8 cellular contexts compared by ENCODE assay signal in the genomic region with DNA sequence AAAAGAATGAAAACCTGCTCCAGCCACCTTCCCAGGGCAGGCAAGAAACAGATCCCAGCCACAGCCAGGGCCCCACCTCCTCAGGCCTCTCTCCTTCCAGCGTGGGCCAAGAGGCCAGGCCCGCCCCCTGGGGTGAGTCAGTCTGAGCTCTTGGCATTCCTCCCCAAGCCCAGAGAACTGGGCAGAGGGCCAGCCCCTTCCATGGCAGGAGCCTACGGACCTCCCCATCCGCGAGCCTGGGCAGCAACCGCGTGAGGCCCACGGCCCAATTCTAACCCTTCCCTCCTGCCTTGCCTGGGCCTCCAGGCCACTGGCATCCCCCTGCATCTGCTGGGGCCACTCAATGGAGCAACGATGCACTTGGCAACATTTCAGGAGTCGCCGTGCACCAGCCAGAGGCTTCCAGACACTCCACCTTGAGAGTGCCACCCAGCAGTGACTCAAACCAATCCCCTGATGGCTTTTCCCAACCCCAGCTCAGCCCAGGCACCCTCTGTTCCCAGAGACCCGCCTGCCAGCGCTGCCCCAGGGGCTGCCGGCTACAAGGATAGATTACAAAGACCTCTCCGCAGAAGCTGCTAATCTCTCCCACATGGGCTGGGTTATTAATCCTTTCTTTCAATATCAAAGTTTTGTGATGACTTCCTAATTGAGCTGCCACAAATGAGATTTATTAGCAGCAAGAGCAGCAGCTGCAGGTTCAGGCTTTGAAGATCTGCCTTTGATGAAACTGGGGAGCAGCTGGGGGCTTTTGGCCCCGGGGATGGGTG.
A peak's percentile ranks its signal among the peaks of the same experiment; 100 is the strongest.
DNase-seq lines count a peak whose midpoint lies in the region; TF ChIP-seq lines count a peak whose summit lies in the region.

No MANE protein-coding gene starts in this region.

- POLR2A ChIA-PET in PC-9 (lab: Charles Lee; ENCODE audit: unreplicated experiment) = interaction anchor here (0.6 to 0.7 kb wide), 7 partner anchors 86 to 954 kb away, joined by 3 to 14 read pairs (median 6); a partner anchor contains a TSS

- H3F3A ChIP-seq in PC-9 (ENCODE audit: insufficient read depth, low read depth) = peaks cover 23% of the 10 kb centered on the region

- peaks cover 26% of the 10 kb centered on the region for H3K4me1 ChIP-seq in PC-9 (replicated peaks; ENCODE audit: insufficient read depth)
- H3K4me1 ChIP-seq in liver (ENCODE audit: control insufficient read depth in 4 of 4, insufficient read depth in 4 of 4, low read length in 3 of 4) = peaks cover 5 to 9% (median 8%) of the 10 kb centered on the region in 4 donors
- peaks cover 24% of the 10 kb centered on the region for H3K4me1 ChIP-seq in stomach smooth muscle (ENCODE audit: control insufficient read depth, insufficient read depth, low read length)

- no TSS peak for BruUV-seq in PC-9 (replicated peaks; lab: Mats Ljungman, UMichigan)

- CTCF ChIA-PET in PC-9 (lab: Charles Lee) = interaction anchor here (0.6 to 1.5 kb wide), 4 partner anchors 29 to 469 kb away, joined by 3 to 4 read pairs (median 3); no protein-coding TSS in a partner anchor

- peak overlapping the region; percentile 52; the same call in 1 of the 2 replicates for H2AFZ ChIP-seq in PC-9

- H3K27me3 ChIP-seq in PC-9 (ENCODE audit: insufficient read depth, low read depth) = no peaks in the 10 kb centered on the region
- H3K27me3 ChIP-seq in liver (ENCODE audit: control insufficient read depth in 4 of 4, insufficient read depth in 4 of 4, low read length in 3 of 4) = no peaks in the 10 kb centered on the region
- H3K27me3 ChIP-seq in stomach smooth muscle (ENCODE audit: control insufficient read depth in 1 of 2, insufficient read depth in 2 of 2, low read length in 2 of 2) = no peaks in the 10 kb centered on the region

- H3K36me3 ChIP-seq in PC-9 (ENCODE audit: low read depth) (peaks cover 15% of the 10 kb centered on the region), liver (ENCODE audit: control insufficient read depth in 4 of 4, insufficient read depth in 3 of 4, low read depth in 1 of 4, low read length in 3 of 4) (peaks cover 1 to 20% (median 5%) of the 10 kb centered on the region in 4 donors), stomach smooth muscle (ENCODE audit: control insufficient read depth in 2 of 2, insufficient read depth in 2 of 2, low read length in 2 of 2) (peaks cover 0 to 5% of the 10 kb centered on the region in 2 donors)

- H3K4me3 ChIP-seq in PC-9 (peak overlapping the region; percentile 51; the same call in 1 of the 2 replicates), liver (ENCODE audit: low read depth in 1 of 3, low read length in 3 of 3) (no peak overlapping the region), stomach smooth muscle (ENCODE audit: low read length in 2 of 2) (peak overlapping the region; percentile 21 to 29)

- H3K9me3 Mint-ChIP-seq in T-helper 2 cell treated with Interferon-gamma antibody and Interleukin-4, amounts not matched to agents 5 μg/mL and 100 μg/mL, for 36 hours = no peaks in the 10 kb centered on the region

- H3K79me2 ChIP-seq in PC-9 (ENCODE audit: low read depth) = no peaks in the 10 kb centered on the region

- H3K9ac ChIP-seq in liver (ENCODE audit: low read depth in 1 of 2, low read length in 2 of 2) (no peak overlapping the region), stomach smooth muscle (ENCODE audit: low read length in 2 of 2) (no peak overlapping the region)

- no peak overlapping the region for H3K4me3 Mint-ChIP-seq in T-helper 2 cell treated with Interferon-gamma antibody and Interleukin-4, amounts not matched to agents 5 μg/mL and 100 μg/mL, for 36 hours

- peak; percentile 22 for DNase-seq in stimulated activated CD4-positive, alpha-beta T cell treated with anti-CD3 and anti-CD28 coated beads, Interleukin-15, amount 100 ng/mL, for 24 hours
- DNase-seq in stimulated activated CD4-positive, alpha-beta T cell treated with anti-CD3 and anti-CD28 coated beads, Interleukin-4, amount 100 ng/mL, for 1 hour = no peak
- DNase-seq in PC-9 (peak; percentile 93 to 100), dedifferentiated amniotic fluid mesenchymal stem cell (ENCODE audit: extremely low spot score) (peak; percentile 95)
- DNase-seq in activated CD8-positive, alpha-beta memory T cell treated with anti-CD3 and anti-CD28 coated beads, Interleukin-2, amount 50 U/mL, for 4 hours = no peak
- DNase-seq in T-helper 2 cell treated with Interferon-gamma antibody and Interleukin-4, amounts not matched to agents 5 μg/mL and 100 μg/mL, for 36 hours (ENCODE audit: low spot score) = no peak

- no peak overlapping the region for H3K27ac Mint-ChIP-seq in T-helper 2 cell treated with Interferon-gamma antibody and Interleukin-4, amounts not matched to agents 5 μg/mL and 100 μg/mL, for 36 hours

- WGBS in liver = 37% methylated on average over 16 of the region's 16 CpGs

- peaks cover 1% of the 10 kb centered on the region for H3K4me1 Mint-ChIP-seq in T-helper 2 cell treated with Interferon-gamma antibody and Interleukin-4, amounts not matched to agents 5 μg/mL and 100 μg/mL, for 36 hours (ENCODE audit: low read depth)

- TF ChIP-seq CTCF in PC-9 (conservative IDR thresholded peaks at IDR 0.05) (no peak), liver (IDR thresholded peaks at IDR 0.05; ENCODE audit: low read depth, low read length, missing input control) (peak; percentile 8)

- no peaks in the 10 kb centered on the region for H4K20me1 ChIP-seq in PC-9 (ENCODE audit: insufficient read depth)

- no peaks in the 10 kb centered on the region for H3K27me3 Mint-ChIP-seq in T-helper 2 cell treated with Interferon-gamma antibody and Interleukin-4, amounts not matched to agents 5 μg/mL and 100 μg/mL, for 36 hours (ENCODE audit: low read depth)

- H3K27ac ChIP-seq in PC-9 (peak overlapping the region; percentile 84), liver (ENCODE audit: low read depth in 1 of 2, low read length in 2 of 2) (peak overlapping the region in 1 of 2 donors; percentile 25), stomach smooth muscle (ENCODE audit: low read length) (peak overlapping the region; percentile 78)

- no peaks in the 10 kb centered on the region for H3K9me2 ChIP-seq in PC-9 (ENCODE audit: insufficient read depth)

- H3K4me2 ChIP-seq in PC-9 = peak overlapping the region; percentile 73

- H3K36me3 Mint-ChIP-seq in T-helper 2 cell treated with Interferon-gamma antibody and Interleukin-4, amounts not matched to agents 5 μg/mL and 100 μg/mL, for 36 hours (ENCODE audit: low read depth) = peaks cover 71% of the 10 kb centered on the region

- intact Hi-C loops in PC-9 (cut with micrococcal nuclease; ENCODE audit: unreplicated experiment) = loop anchor here (1.0 to 2.0 kb wide), 4 partner anchors 9 to 84 kb away; no protein-coding TSS in a partner anchor

- TF ChIP-seq RAD21 in liver (IDR thresholded peaks at IDR 0.05) = peak; percentile 53 to 68

- no peaks in the 10 kb centered on the region for H3K9me3 ChIP-seq in PC-9 (ENCODE audit: insufficient read depth, low read depth)
- H3K9me3 ChIP-seq in liver (ENCODE audit: control insufficient read depth in 4 of 4, low read length in 3 of 4) = no peaks in the 10 kb centered on the region
- H3K9me3 ChIP-seq in stomach smooth muscle (ENCODE audit: control insufficient read depth in 2 of 2, low read length in 2 of 2) = no peaks in the 10 kb centered on the region

TF ChIP-seq in liver, 16 proteins besides CTCF, POLR2A, EP300 and RAD21:
- TF ChIP-seq SP1 (IDR thresholded peaks at IDR 0.05) (peak; percentile 38), RXRA (IDR thresholded peaks at IDR 0.05) (peak; percentile 34 to 60), YY1 (IDR thresholded peaks at IDR 0.05) (peak; percentile 34), TAF1 (conservative IDR thresholded peaks at IDR 0.05) (no peak), EGR1 (IDR thresholded peaks at IDR 0.05; ENCODE audit: low read depth in 2 of 2) (no peak), HNF4A (conservative IDR thresholded peaks at IDR 0.05) (peak; percentile 36 to 52), HNF4G (IDR thresholded peaks at IDR 0.05) (no peak), FOXA1 (IDR thresholded peaks at IDR 0.05) (no peak), JUND (IDR thresholded peaks at IDR 0.05) (peak; percentile 88 to 96), FOXA2 (IDR thresholded peaks at IDR 0.05) (no peak), NR2F2 (IDR thresholded peaks at IDR 0.05) (peak; percentile 81), GABPA (IDR thresholded peaks at IDR 0.05 in 1 of 2, conservative IDR thresholded peaks at IDR 0.05 in 1 of 2) (no peak)
- TF ChIP-seq, protein P1, sequence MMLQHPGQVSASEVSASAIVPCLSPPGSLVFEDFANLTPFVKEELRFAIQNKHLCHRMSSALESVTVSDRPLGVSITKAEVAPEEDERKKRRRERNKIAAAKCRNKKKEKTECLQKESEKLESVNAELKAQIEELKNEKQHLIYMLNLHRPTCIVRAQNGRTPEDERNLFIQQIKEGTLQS (IDR thresholded peaks at IDR 0.05) = peak; percentile 81
- TF ChIP-seq, protein P2, sequence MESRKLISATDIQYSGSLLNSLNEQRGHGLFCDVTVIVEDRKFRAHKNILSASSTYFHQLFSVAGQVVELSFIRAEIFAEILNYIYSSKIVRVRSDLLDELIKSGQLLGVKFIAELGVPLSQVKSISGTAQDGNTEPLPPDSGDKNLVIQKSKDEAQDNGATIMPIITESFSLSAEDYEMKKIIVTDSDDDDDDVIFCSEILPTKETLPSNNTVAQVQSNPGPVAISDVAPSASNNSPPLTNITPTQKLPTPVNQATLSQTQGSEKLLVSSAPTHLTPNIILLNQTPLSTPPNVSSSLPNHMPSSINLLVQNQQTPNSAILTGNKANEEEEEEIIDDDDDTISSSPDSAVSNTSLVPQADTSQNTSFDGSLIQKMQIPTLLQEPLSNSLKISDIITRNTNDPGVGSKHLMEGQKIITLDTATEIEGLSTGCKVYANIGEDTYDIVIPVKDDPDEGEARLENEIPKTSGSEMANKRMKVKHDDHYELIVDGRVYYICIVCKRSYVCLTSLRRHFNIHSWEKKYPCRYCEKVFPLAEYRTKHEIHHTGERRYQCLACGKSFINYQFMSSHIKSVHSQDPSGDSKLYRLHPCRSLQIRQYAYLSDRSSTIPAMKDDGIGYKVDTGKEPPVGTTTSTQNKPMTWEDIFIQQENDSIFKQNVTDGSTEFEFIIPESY (IDR thresholded peaks at IDR 0.05) = no peak
- TF ChIP-seq, protein P3, sequence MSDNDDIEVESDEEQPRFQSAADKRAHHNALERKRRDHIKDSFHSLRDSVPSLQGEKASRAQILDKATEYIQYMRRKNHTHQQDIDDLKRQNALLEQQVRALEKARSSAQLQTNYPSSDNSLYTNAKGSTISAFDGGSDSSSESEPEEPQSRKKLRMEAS (IDR thresholded peaks at IDR 0.05) = peak; percentile 11

Comparison
In these comparisons a context has a peak if more than half of its experiments do, and no peak if none do; other contexts are left out.
1. DNase-seq: peak in stimulated activated CD4-positive, alpha-beta T cell treated with anti-CD3 and anti-CD28 coated beads, Interleukin-15, amount 100 ng/mL, for 24 hours (single experiment), PC-9 (2 of 2) and dedifferentiated amniotic fluid mesenchymal stem cell (single experiment); none in stimulated activated CD4-positive, alpha-beta T cell treated with anti-CD3 and anti-CD28 coated beads, Interleukin-4, amount 100 ng/mL, for 1 hour (single experiment), activated CD8-positive, alpha-beta memory T cell treated with anti-CD3 and anti-CD28 coated beads, Interleukin-2, amount 50 U/mL, for 4 hours (single experiment) and T-helper 2 cell treated with Interferon-gamma antibody and Interleukin-4, amounts not matched to agents 5 μg/mL and 100 μg/mL, for 36 hours (single experiment).
2. H3K4me3 ChIP-seq: peak in PC-9 (single experiment) and stomach smooth muscle (2 of 2); none in liver (0 of 3).